ENCODE assay signal across 1 cellular context in genomic region chr2:229622495-229623355, GRCh38.
TF ChIP-seq lines count a peak whose summit lies in the region.

No MANE protein-coding gene starts in this region.

TF ChIP-seq in IMR-90, 13 proteins besides CTCF, POLR2A, EP300 and RAD21 (continued from another document):
- TF ChIP-seq BHLHE40 (IDR thresholded peaks at IDR 0.05; ENCODE audit: low read depth, low read length), result no peak
- no peak for TF ChIP-seq MAFK (IDR thresholded peaks at IDR 0.05; ENCODE audit: low read depth, low read length)
- TF ChIP-seq RFX5 (IDR thresholded peaks at IDR 0.05; ENCODE audit: low read depth, low read length), result no peak
